ENCODE assay signal across 24 cellular contexts in the genomic region with DNA sequence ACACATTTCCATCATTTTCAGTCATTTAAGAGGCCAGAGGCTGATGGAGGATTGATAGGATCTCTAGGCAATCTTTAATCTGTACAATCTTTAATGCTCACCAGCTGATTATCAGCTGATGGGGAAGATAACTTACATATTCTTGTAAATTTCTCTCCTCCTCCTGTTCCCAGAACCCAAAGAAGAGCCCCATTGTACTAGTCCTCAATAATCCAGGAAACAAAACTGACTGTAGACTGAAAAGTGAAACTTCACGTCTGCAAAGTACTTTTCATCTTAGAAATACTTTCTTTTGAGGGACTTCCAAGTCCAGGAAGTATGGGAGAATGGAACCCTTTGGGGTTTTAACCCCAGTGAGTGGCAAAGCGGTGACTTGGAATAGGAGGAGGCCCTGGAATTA.
"Had no signal": no experiment of that assay in that cellular context is flagged by ENCODE, and none has a peak within 500 bp of the region (broad histone marks: within the 10 kb centered on the region; RNA-seq: fewer than 3 reads in every experiment).

No MANE protein-coding gene starts in this region.

- H3K4me3 ChIP-seq: SJCRH30 had no signal

- H3K36me3 ChIP-seq: SJCRH30 had no signal

- H3K4me1 ChIP-seq: SJCRH30 had no signal

- H3K27ac ChIP-seq: SJCRH30 had no signal

- ATAC-seq: activated CD8-positive, alpha-beta memory T cell treated with anti-CD3 and anti-CD28 coated beads, Interleukin-2, amount 10 ng/mL, durations not matched to agents 7 days and 5 days; activated T-cell treated with anti-CD3 and anti-CD28 coated beads, Interleukin-2, amount 50 U/mL, for 4 hours; SK-N-SH treated with all-trans-retinoic acid at 6 μM for 48 hours; WTC11 had no signal

- H3K9me3 ChIP-seq: SJCRH30 had no signal

- DNase-seq: activated CD4-positive, alpha-beta T cell treated with anti-CD3 and anti-CD28 coated beads, Interleukin-2, amount 10 ng/mL, durations not matched to agents 24 days and 14 days; activated CD4-positive, alpha-beta T cell treated with anti-CD3 and anti-CD28 coated beads, Interleukin-2, amount 50 U/mL, for 48 hours; activated CD4-positive, CD25-positive, alpha-beta regulatory T cell treated with anti-CD3 and anti-CD28 coated beads, Interleukin-2, amount 50 U/mL, for 72 hours; activated CD8-positive, alpha-beta memory T cell treated with anti-CD3 and anti-CD28 coated beads, Interleukin-2, amount 10 ng/mL, durations not matched to agents 7 days and 5 days; activated gamma-delta T cell; activated naive CD4-positive, alpha-beta T cell treated with anti-CD3 and anti-CD28 coated beads for 36 hours; activated T-cell treated with anti-CD3 and anti-CD28 coated beads, Interleukin-2, amount 50 U/mL, for 4 hours; amygdala; cerebellar nuclear complex; KG1; NCI-H1092; NCI-H1417; NCI-H1930; NCI-H2107; NCI-H2171 treated with DMSO at 0.1 percent for 48 hours; NCI-H226; NCI-H526; NCI-H774; Right ventricle myocardium superior; RPMI8226; SJCRH30; SW 1271 had no signal

- H3K27me3 ChIP-seq: SJCRH30 had no signal
